In genomic region chr11:127895776-127896175, GRCh38 we compare ENCODE assay signal across 7 cellular contexts.
"Had no signal": no experiment of that assay in that cellular context is flagged by ENCODE, and none has a peak within 500 bp of the region (broad histone marks: within the 10 kb centered on the region; RNA-seq: fewer than 3 reads in every experiment).

No MANE protein-coding gene starts in this region.

- DNase-seq: GM23248, GOT3, H7, IMR-90, KG1 had no signal

- H3K36me3 ChIP-seq: HAP-1 had no signal

- H3K9ac ChIP-seq: GM23248 had no signal

- H3K4me3 ChIP-seq: GM23248, HAP-1, K562 had no signal

- H3K27ac ChIP-seq: GM23248 had no signal

- ATAC-seq: K562 had no signal

- H3K4me1 ChIP-seq: HAP-1 had no signal

- H2AFZ ChIP-seq: GM23248 had no signal

- H3K9me3 ChIP-seq: HAP-1 had no signal
